Comparison of ENCODE assay signal across 11 cellular contexts in the genomic region with DNA sequence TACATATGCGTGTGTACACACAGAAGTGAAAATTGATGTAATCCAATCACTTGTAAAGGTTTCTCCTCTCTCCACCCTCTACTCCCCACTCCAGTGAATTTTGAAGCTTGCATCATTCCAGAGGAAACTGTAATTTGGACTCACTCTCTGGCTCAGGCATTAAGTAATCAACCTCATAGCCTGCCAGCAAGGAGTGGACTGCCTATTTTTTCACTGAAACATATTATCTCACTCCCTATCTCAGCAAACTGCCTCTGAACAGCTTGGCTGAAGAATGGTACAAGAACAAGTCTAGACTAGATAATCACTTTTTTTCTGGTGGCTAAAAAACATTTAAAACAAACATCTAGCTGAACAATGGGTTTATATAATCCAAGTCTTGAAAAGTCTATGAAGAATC.
DNase-seq lines count a peak whose midpoint lies in the region; ATAC-seq, FAIRE-seq and TF ChIP-seq lines count a peak whose summit lies in the region.
"Had no signal": no experiment of that assay in that cellular context is flagged by ENCODE, and none has a peak within 500 bp of the region (broad histone marks: within the 10 kb centered on the region; RNA-seq: fewer than 3 reads in every experiment).

No MANE protein-coding gene starts in this region.

- 20% methylated on average over 1 of the region's 1 CpG for WGBS in right lobe of liver (ENCODE audit: insufficient coverage, low coverage, low lambda C conversion rate, missing lambda C conversion rate)

- in situ Hi-C loops in KBM-7 (cut with MboI; ENCODE audit: low pct_unique_long_range_greater_than_20kb, low sequenced_read_pairs), result no loop called here

- TF ChIP-seq CTCF in chondrocyte (IDR thresholded peaks at IDR 0.05) (no peak), right lobe of liver (IDR thresholded peaks at IDR 0.05) (no peak)

- peak overlapping the region; percentile 62 for H3K27ac ChIP-seq in ACC112 (ENCODE audit: low read depth, low read length)
- peak overlapping the region in 1 of 3 donors; percentile 4 for H3K27ac ChIP-seq in right lobe of liver

- H3K36me3 Mint-ChIP-seq in chondrocyte (ENCODE audit: low read depth), result no peaks in the 10 kb centered on the region

- peak overlapping the region; percentile 9 for H3K27ac Mint-ChIP-seq in chondrocyte (ENCODE audit: unreplicated experiment)
- H3K27ac Mint-ChIP-seq: CD4-positive, alpha-beta T cell had no signal

- ATAC-seq in right lobe of liver, result peak; percentile 88 to 95 (median 90)

- H3K4me3 ChIP-seq in ACC112 (ENCODE audit: low read depth, low read length), result 0 out of 2 replicates have a peak overlapping the region, but pooled peaks have one; percentile 18
- no peak overlapping the region for H3K4me3 ChIP-seq in right lobe of liver
- H3K4me3 ChIP-seq: skin epidermis had no signal

- H3K27me3 ChIP-seq in ACC112 (ENCODE audit: insufficient read depth, low read length) (no peaks in the 10 kb centered on the region), right lobe of liver (no peaks in the 10 kb centered on the region)

- FAIRE-seq in GM12891 (lab: Jason Lieb, UNC), result no peak

- intact Hi-C loops in right lobe of liver (cut with DNase I), result loop anchor here in 1 of 2 donors (5.0 kb wide), 1 partner anchor 72 kb away; no protein-coding TSS in a partner anchor

- no peak for TF ChIP-seq POLR2A in right lobe of liver (IDR thresholded peaks at IDR 0.05)
- TF ChIP-seq POLR2A in GM12891 (IDR thresholded peaks at IDR 0.05; ENCODE audit: low read depth, low read length), result no peak

- no peaks in the 10 kb centered on the region for H3K27me3 Mint-ChIP-seq in chondrocyte (ENCODE audit: low read depth)
- H3K27me3 Mint-ChIP-seq: CD4-positive, alpha-beta T cell had no signal

- H3K4me1 ChIP-seq in ACC112 (ENCODE audit: control insufficient read depth, insufficient read depth, low read length, unreplicated experiment) (peaks cover 53% of the 10 kb centered on the region), right lobe of liver (peaks cover 0 to 30% (median 3%) of the 10 kb centered on the region in 4 donors)

- H3K4me1 Mint-ChIP-seq in chondrocyte (ENCODE audit: low read depth), result peaks cover 56% of the 10 kb centered on the region

- DNase-seq in KBM-7 (peak; percentile 4), chondrocyte (ENCODE audit: low spot score) (no peak), right lobe of liver (peak in 1 of 3 donors; percentile 59), GM12891 (ENCODE audit: insufficient read length, low spot score) (no peak), COR-L47 (lab: John Stamatoyannopoulos, UW) (no peak), KG1 (lab: John Stamatoyannopoulos, UW) (no peak), islet precursor cell (no peak)
- DNase-seq: CD4-positive, alpha-beta T cell; substantia nigra had no signal

- H3K36me3 ChIP-seq in ACC112 (ENCODE audit: insufficient read depth, low read length) (0 out of 2 replicates have a peak, but pooled peaks cover 5% of the 10 kb centered on the region), right lobe of liver (no peaks in the 10 kb centered on the region)

- H3K79me2 ChIP-seq in ACC112 (ENCODE audit: control insufficient read depth, insufficient read depth, low read length, unreplicated experiment), result no peaks in the 10 kb centered on the region

- no peaks in the 10 kb centered on the region for H3K9me3 ChIP-seq in right lobe of liver

- H2AFZ ChIP-seq in ACC112 (ENCODE audit: low read length, unreplicated experiment), result no peak overlapping the region

- H3K4me3 Mint-ChIP-seq in chondrocyte (ENCODE audit: unreplicated experiment), result no peak overlapping the region
- H3K4me3 Mint-ChIP-seq: CD4-positive, alpha-beta T cell had no signal

- H3K9me3 Mint-ChIP-seq in chondrocyte (ENCODE audit: low read depth), result peaks cover 4% of the 10 kb centered on the region
- H3K9me3 Mint-ChIP-seq: CD4-positive, alpha-beta T cell had no signal

TF ChIP-seq in GM12891, 5 proteins besides CTCF, POLR2A, EP300 and RAD21:
- TF ChIP-seq PAX5 (IDR thresholded peaks at IDR 0.05; ENCODE audit: insufficient read depth, low read length, severe bottlenecking) (no peak), SPI1 (IDR thresholded peaks at IDR 0.05; ENCODE audit: low read depth, low read length) (no peak), POLR2AphosphoS5 (IDR thresholded peaks at IDR 0.05; ENCODE audit: low read depth, low read length) (no peak), POU2F2 (IDR thresholded peaks at IDR 0.05; ENCODE audit: low read depth, low read length) (no peak), TAF1 (IDR thresholded peaks at IDR 0.05; ENCODE audit: low read depth, low read length) (no peak)
